In genomic region chr14:66444271-66444987, GRCh38 we compare ENCODE assay signal across 26 cellular contexts. TPM values are rescaled to one million over a fixed set of nuclear protein-coding genes. Genes with fewer than 3 reads are reported as not detected.
DNase-seq lines count a peak whose midpoint lies in the region; ATAC-seq, FAIRE-seq and TF ChIP-seq lines count a peak whose summit lies in the region.
"Had no signal": no experiment of that assay in that cellular context is flagged by ENCODE, and none has a peak within 500 bp of the region (broad histone marks: within the 10 kb centered on the region; RNA-seq: fewer than 3 reads in every experiment).

No MANE protein-coding gene starts in this region.

- H3K27me3 ChIP-seq in SJCRH30, result no peaks in the 10 kb centered on the region
- H3K27me3 ChIP-seq: ascending aorta, left lung, pancreas, vagina had no signal

- no peak for TF ChIP-seq CTCF in D721Med (IDR thresholded peaks at IDR 0.05; ENCODE audit: insufficient read depth, missing control alignments)
- no peak for TF ChIP-seq CTCF in foreskin fibroblast (IDR thresholded peaks at IDR 0.05; ENCODE audit: low read depth, low read length)

- H3K4me1 ChIP-seq in SJCRH30, result no peaks in the 10 kb centered on the region
- H3K4me1 ChIP-seq: ascending aorta, left lung, pancreas, vagina had no signal

- no peak for ATAC-seq in HG02678 (IDR thresholded peaks at IDR 0.05; ENCODE audit: unreplicated experiment)
- ATAC-seq: activated T-cell treated with anti-CD3 and anti-CD28 coated beads, Interleukin-2, amount 50 U/mL, for 72 hours; HCT116; K562; left lung; natural killer cell; pancreas had no signal

- H3K9me3 ChIP-seq in SJCRH30 (replicated peaks), result no peaks in the 10 kb centered on the region
- H3K9me3 ChIP-seq: pancreas, vagina had no signal

- H3K36me3 ChIP-seq in SJCRH30, result no peaks in the 10 kb centered on the region
- H3K36me3 ChIP-seq: ascending aorta, left lung, pancreas, vagina had no signal

- in situ Hi-C loops in ACHN (cut with HindIII; ENCODE audit: low pct_ligation_motif_present, low pct_unique_long_range_greater_than_20kb, low sequenced_read_pairs), result no loop called here

- FAIRE-seq in D721Med (lab: Jason Lieb, UNC), result peak; percentile 29
- FAIRE-seq: K562, pancreas, TTC549 had no signal

- DNase-seq in D721Med (ENCODE audit: insufficient read length, low spot score) (no peak), SJCRH30 (peak; percentile 2 to 36), foreskin fibroblast (peak; percentile 16 to 72), retina (peak; percentile 28), ACHN (no peak), NCI-H82 treated with DMSO at 0.1 percent for 48 hours (lab: John Stamatoyannopoulos, UW; ENCODE audit: unreplicated experiment) (no peak)
- DNase-seq: activated CD4-positive, alpha-beta T cell treated with anti-CD3 and anti-CD28 coated beads for 4 hours; activated naive CD4-positive, alpha-beta T cell treated with anti-CD3 and anti-CD28 coated beads for 36 hours; activated T-cell treated with anti-CD3 and anti-CD28 coated beads, Interleukin-2, amount 50 U/mL, for 72 hours; CD4-positive, alpha-beta memory T cell; DMS53; erythroblast; GF-D8; left lung; midbrain; natural killer cell; NCI-H2227 treated with DMSO at 0.1 percent for 48 hours; T-helper 1 cell had no signal

- H3K4me3 ChIP-seq in SJCRH30 (no peak overlapping the region), foreskin fibroblast (ENCODE audit: low read depth in 1 of 2, low read length in 2 of 2) (no peak overlapping the region)
- H3K4me3 ChIP-seq: ascending aorta, K562, left lung, pancreas, vagina had no signal

- H3K27ac ChIP-seq in SJCRH30, result no peak overlapping the region
- H3K27ac ChIP-seq: ascending aorta, left lung, pancreas, vagina had no signal

RNA-seq across cellular contexts. Expression of gene CCDC196, which starts 41.7 kb away (rescaled TPM):
- not detected in 2 replicates for total RNA-seq in SJCRH30 (2014; rRNA removed; shearing (Covaris generic))
- total RNA-seq: activated naive CD4-positive, alpha-beta T cell treated with anti-CD3 and anti-CD28 coated beads for 36 hours; activated T-cell treated with anti-CD3 and anti-CD28 coated beads, Interleukin-2, amount 50 U/mL, for 72 hours; ascending aorta; CD4-positive, alpha-beta memory T cell; K562; left lung; natural killer cell; subcutaneous adipose tissue; vagina had no signal

Comparison
In these comparisons a context has a peak if more than half of its experiments do, and no peak if none do; other contexts are left out.
1. DNase-seq: peak in SJCRH30 (2 of 2), foreskin fibroblast (2 of 2) and retina (single experiment); none in D721Med (single experiment), ACHN (single experiment) and NCI-H82 treated with DMSO at 0.1 percent for 48 hours (single experiment).